Comparison of ENCODE assay signal across 1 cellular context in genomic region chr7:12637328-12637727, GRCh38.
TF ChIP-seq lines count a peak whose summit lies in the region.

No MANE protein-coding gene starts in this region.

TF ChIP-seq in H1, 55 proteins besides CTCF, POLR2A, EP300 and RAD21:
- no peak for TF ChIP-seq SRF (IDR thresholded peaks at IDR 0.05; ENCODE audit: low read depth, low read length)
- TF ChIP-seq E2F6 (IDR thresholded peaks at IDR 0.05), result no peak
- TF ChIP-seq TAF1 (IDR thresholded peaks at IDR 0.05; ENCODE audit: low read depth, low read length), result no peak
- no peak for TF ChIP-seq TEAD4 (IDR thresholded peaks at IDR 0.05; ENCODE audit: low read depth, low read length)
- TF ChIP-seq SAP30 (IDR thresholded peaks at IDR 0.05; ENCODE audit: insufficient read depth, insufficient replicate concordance, low read length), result no peak
- TF ChIP-seq RXRA (IDR thresholded peaks at IDR 0.05; ENCODE audit: insufficient read depth, low read depth, low read length), result no peak
- TF ChIP-seq ASH2L (IDR thresholded peaks at IDR 0.05; ENCODE audit: low read length), result no peak
- TF ChIP-seq CREB1 (IDR thresholded peaks at IDR 0.05), result no peak
- no peak for TF ChIP-seq CBX5 (IDR thresholded peaks at IDR 0.05; ENCODE audit: low read depth, low read length)
- TF ChIP-seq MAX (IDR thresholded peaks at IDR 0.05), result no peak
- no peak for TF ChIP-seq GABPA (IDR thresholded peaks at IDR 0.05; ENCODE audit: borderline replicate concordance, insufficient read depth, low read length)
TF ChIP-seq in H1: peak in this region for 0.
